8 cellular contexts compared by ENCODE assay signal in the genomic region with DNA sequence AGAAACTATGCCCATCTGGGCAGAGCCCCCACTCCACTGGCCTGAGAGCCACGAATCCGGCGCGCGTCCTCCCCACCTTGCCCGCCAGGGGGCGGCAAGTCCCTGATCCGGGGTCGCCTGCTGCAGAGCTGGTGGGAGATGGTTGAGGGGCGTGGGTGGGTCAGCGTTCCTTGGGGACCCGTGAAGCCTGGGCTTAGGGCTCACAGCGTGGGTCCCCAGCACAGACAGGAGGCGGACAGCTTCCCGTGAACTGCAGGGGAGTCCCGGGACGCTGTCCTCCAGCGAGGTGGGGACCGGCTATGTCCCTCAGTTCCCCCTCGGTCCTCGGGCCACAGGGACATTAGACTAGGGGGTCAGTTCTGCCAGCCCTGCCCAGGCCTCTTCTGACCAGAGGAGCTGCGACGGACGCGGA. TPM values are rescaled to one million over a fixed set of nuclear protein-coding genes. Genes with fewer than 3 reads are reported as not detected.
DNase-seq lines count a peak whose midpoint lies in the region; ATAC-seq and TF ChIP-seq lines count a peak whose summit lies in the region.

No MANE protein-coding gene starts in this region.

- H3K36me3 Mint-ChIP-seq in memory B cell = peaks cover 2% of the 10 kb centered on the region

- H3K4me1 ChIP-seq in effector memory CD4-positive, alpha-beta T cell (ENCODE audit: control insufficient read depth, insufficient read depth, low read length, poor library complexity, severe bottlenecking) = peaks cover 5% of the 10 kb centered on the region

- H3K27ac ChIP-seq in effector memory CD4-positive, alpha-beta T cell (ENCODE audit: insufficient read depth, low read length, poor library complexity, severe bottlenecking) = peak overlapping the region; percentile 81

- no peaks in the 10 kb centered on the region for H3K9me3 Mint-ChIP-seq in memory B cell

- no peaks in the 10 kb centered on the region for H3K27me3 Mint-ChIP-seq in memory B cell

- H3K27me3 ChIP-seq in BJ (ENCODE audit: control insufficient read depth, insufficient read depth, low read length) = no peaks in the 10 kb centered on the region
- H3K27me3 ChIP-seq in effector memory CD4-positive, alpha-beta T cell (replicated peaks; ENCODE audit: control insufficient read depth, insufficient read depth, low read length, poor library complexity, severe bottlenecking) = no peaks in the 10 kb centered on the region

- H3K4me3 Mint-ChIP-seq in memory B cell = peak overlapping the region; percentile 95

- DNase-seq in BJ (ENCODE audit: low read depth) (peak; percentile 18), NCI-H69 (lab: John Stamatoyannopoulos, UW) (peak; percentile 83), memory B cell (ENCODE audit: low spot score in 2 of 2) (peak; percentile 81 to 87)
- DNase-seq in activated CD8-positive, alpha-beta memory T cell treated with anti-CD3 and anti-CD28 coated beads for 1 hour (ENCODE audit: extremely low read depth in 1 of 2, low read depth in 1 of 2) = peak; percentile 20 to 69
- peak; percentile 44 to 60 (median 50) for DNase-seq in effector memory CD4-positive, alpha-beta T cell
- DNase-seq in stimulated activated CD8-positive, alpha-beta memory T cell treated with anti-CD3 and anti-CD28 coated beads, Interleukin-15, amount 100 ng/mL, for 1 hour (ENCODE audit: low read depth) = peak; percentile 63

- CTCF ChIA-PET in BJ (lab: Yijun Ruan, JAX) = interaction anchor here (0.6 to 3.6 kb wide), 54 partner anchors 9 to 1740 kb away, joined by 3 to 112 read pairs (median 4); partner anchors contain the start of genes EPHB4, EPO, FBXO24 and GIGYF1

- peaks cover 8% of the 10 kb centered on the region for H3K4me1 Mint-ChIP-seq in memory B cell

- TF ChIP-seq CTCF in BJ (IDR thresholded peaks at IDR 0.05; ENCODE audit: insufficient read depth, low read depth, low read length) = peak; percentile 96

- H3K27ac Mint-ChIP-seq in memory B cell = peak overlapping the region; percentile 91

- POLR2A ChIA-PET in BJ (lab: Charles Lee) = interaction anchor here (0.5 to 1.2 kb wide), 4 partner anchors 24 to 184 kb away, joined by 3 to 8 read pairs (median 6); partner anchors contain the start of genes EPHB4, SLC12A9 and UFSP1

- ATAC-seq in GM19023 (IDR thresholded peaks at IDR 0.05; ENCODE audit: unreplicated experiment) (peak; percentile 56), HG03196 (IDR thresholded peaks at IDR 0.05; ENCODE audit: unreplicated experiment) (peak; percentile 63), memory B cell (ENCODE audit: low read depth) (peak; percentile 55)

- H3K4me3 ChIP-seq in BJ (ENCODE audit: low read depth, low read length) = peak overlapping the region; percentile 97
- peak overlapping the region; percentile 80 for H3K4me3 ChIP-seq in effector memory CD4-positive, alpha-beta T cell (ENCODE audit: insufficient read depth, low read depth, low read length, poor library complexity, severe bottlenecking)

- H3K36me3 ChIP-seq in BJ (ENCODE audit: control insufficient read depth, insufficient read depth, low read length) = no peaks in the 10 kb centered on the region
- H3K36me3 ChIP-seq in effector memory CD4-positive, alpha-beta T cell (ENCODE audit: control insufficient read depth, insufficient read depth, low read length) = no peaks in the 10 kb centered on the region

- H3K9me3 ChIP-seq in effector memory CD4-positive, alpha-beta T cell (ENCODE audit: control insufficient read depth, low read length) = no peaks in the 10 kb centered on the region

RNA-seq across cellular contexts. Expression of gene POP7, which starts 0.6 kb away (rescaled TPM):
- polyA plus RNA-seq in BJ (2011; rRNA removed) = 24.5 and 35.2 TPM in 2 replicates
- 7.9 and 12.8 TPM in 2 replicates for polyA minus RNA-seq in BJ (2011; rRNA and poly(A)+ RNA removed)

RNA-seq across cellular contexts. Expression of gene GIGYF1, which starts 11.3 kb away (rescaled TPM):
- polyA plus RNA-seq in BJ (2011; rRNA removed) = 5.7 and 7.6 TPM in 2 replicates
- polyA minus RNA-seq in BJ (2011; rRNA and poly(A)+ RNA removed) = 5.5 and 5.6 TPM in 2 replicates

RNA-seq across cellular contexts. Expression of gene EPO, which starts 14.9 kb away (rescaled TPM):
- not detected in 2 replicates for polyA plus RNA-seq in BJ (2011; rRNA removed)
- not detected in 2 replicates for polyA minus RNA-seq in BJ (2011; rRNA and poly(A)+ RNA removed)

RNA-seq across cellular contexts. Expression of gene ZAN, which starts 28.0 kb away (rescaled TPM):
- polyA plus RNA-seq in BJ (2011; rRNA removed) = not detected in 2 replicates
- polyA minus RNA-seq in BJ (2011; rRNA and poly(A)+ RNA removed) = not detected in 2 replicates

RNA-seq across cellular contexts. Expression of gene GNB2, which starts 31.8 kb away (rescaled TPM):
- 87.4 and 172 TPM in 2 replicates for polyA plus RNA-seq in BJ (2011; rRNA removed)
- 105 and 133 TPM in 2 replicates for polyA minus RNA-seq in BJ (2011; rRNA and poly(A)+ RNA removed)

Comparison
In these comparisons a context has a peak if more than half of its experiments do, and no peak if none do; other contexts are left out.
1. Peak in every context shown above with its lines: DNase-seq, ATAC-seq, H3K4me3 ChIP-seq and H3K27ac ChIP-seq.
2. DNase-seq: peak in every context shown above with its lines; median percentile 84 in memory B cell; 83 in NCI-H69; 63 in stimulated activated CD8-positive, alpha-beta memory T cell treated with anti-CD3 and anti-CD28 coated beads, Interleukin-15, amount 100 ng/mL, for 1 hour; 50 in effector memory CD4-positive, alpha-beta T cell; 44 in activated CD8-positive, alpha-beta memory T cell treated with anti-CD3 and anti-CD28 coated beads for 1 hour; 18 in BJ.